In genomic region chr21:31501921-31502320, GRCh38 we compare ENCODE assay signal across 23 cellular contexts.
"Had no signal": no experiment of that assay in that cellular context is flagged by ENCODE, and none has a peak within 500 bp of the region (broad histone marks: within the 10 kb centered on the region; RNA-seq: fewer than 3 reads in every experiment).

No MANE protein-coding gene starts in this region.

- H3K27me3 ChIP-seq: heart right ventricle, neutrophil, tibial artery, uterus had no signal

- H3K9me3 Mint-ChIP-seq: activated B cell treated with CpG ODN at 0.5 μM for 24 hours; activated CD4-positive, alpha-beta memory T cell treated with anti-CD3 and anti-CD28 coated beads for 36 hours; activated naive CD8-positive, alpha-beta T cell treated with anti-CD3 and anti-CD28 coated beads, Interleukin-2, amount 10 ng/mL, durations not matched to agents 7 days and 5 days; activated T-helper 17 cell treated with anti-CD3 and anti-CD28 coated beads, Interleukin-2, amount 50 U/mL, for 72 hours; effector memory CD8-positive, alpha-beta T cell; immature natural killer cell; natural killer cell had no signal

- DNase-seq: activated B cell treated with CpG ODN at 0.5 μM for 24 hours; activated CD4-positive, alpha-beta memory T cell treated with anti-CD3 and anti-CD28 coated beads for 36 hours; activated CD4-positive, alpha-beta T cell treated with anti-CD3 and anti-CD28 coated beads for 4 hours; activated naive CD4-positive, alpha-beta T cell treated with Interleukin-2 at 50 U/mL for 16 hours; activated naive CD8-positive, alpha-beta T cell treated with anti-CD3 and anti-CD28 coated beads, Interleukin-2, amount 10 ng/mL, durations not matched to agents 7 days and 5 days; activated T-cell treated with anti-CD3 and anti-CD28 coated beads for 4 hours; amygdala; caudate nucleus; effector memory CD8-positive, alpha-beta T cell; heart right ventricle; immature natural killer cell; mesenchymal stem cell; natural killer cell; retina; stimulated activated CD4-positive, alpha-beta T cell treated with anti-CD3 and anti-CD28 coated beads, Interleukin-12 subunit alpha, Interleukin-12 subunit beta, amount 100 ng/mL, for 4 hours; stimulated activated CD4-positive, alpha-beta T cell treated with anti-CD3 and anti-CD28 coated beads, Interleukin-1b, Interleukin-23, amount 100 ng/mL, for 48 hours; stimulated activated CD8-positive, alpha-beta memory T cell treated with anti-CD3 and anti-CD28 coated beads, Interleukin-4, amount 100 ng/mL, for 48 hours; stimulated activated naive CD4-positive, alpha-beta T cell; tibial artery; uterus had no signal

- H3K36me3 ChIP-seq: heart right ventricle, neutrophil, tibial artery, uterus had no signal

- H3K9me3 ChIP-seq: heart right ventricle, neutrophil, tibial artery, uterus had no signal

- H3K4me1 Mint-ChIP-seq: immature natural killer cell had no signal

- ATAC-seq: activated T-helper 17 cell treated with anti-CD3 and anti-CD28 coated beads, Interleukin-2, amount 50 U/mL, for 72 hours; effector memory CD8-positive, alpha-beta T cell; heart right ventricle; natural killer cell had no signal

- H3K4me3 Mint-ChIP-seq: activated B cell treated with CpG ODN at 0.5 μM for 24 hours; activated CD4-positive, alpha-beta memory T cell treated with anti-CD3 and anti-CD28 coated beads for 36 hours; activated naive CD8-positive, alpha-beta T cell treated with anti-CD3 and anti-CD28 coated beads, Interleukin-2, amount 10 ng/mL, durations not matched to agents 7 days and 5 days; activated T-helper 17 cell treated with anti-CD3 and anti-CD28 coated beads, Interleukin-2, amount 50 U/mL, for 72 hours; effector memory CD8-positive, alpha-beta T cell; immature natural killer cell; natural killer cell had no signal

- H3K9ac ChIP-seq: parathyroid adenoma had no signal

- H3K4me1 ChIP-seq: heart right ventricle, parathyroid adenoma, tibial artery, uterus had no signal

- H3K4me3 ChIP-seq: heart right ventricle, tibial artery, uterus had no signal

- H3K27ac ChIP-seq: heart right ventricle, neutrophil, parathyroid adenoma, tibial artery, uterus had no signal

- H2AFZ ChIP-seq: parathyroid adenoma had no signal

- H3K27ac Mint-ChIP-seq: activated B cell treated with CpG ODN at 0.5 μM for 24 hours; activated CD4-positive, alpha-beta memory T cell treated with anti-CD3 and anti-CD28 coated beads for 36 hours; activated naive CD8-positive, alpha-beta T cell treated with anti-CD3 and anti-CD28 coated beads, Interleukin-2, amount 10 ng/mL, durations not matched to agents 7 days and 5 days; activated T-helper 17 cell treated with anti-CD3 and anti-CD28 coated beads, Interleukin-2, amount 50 U/mL, for 72 hours; effector memory CD8-positive, alpha-beta T cell; immature natural killer cell; natural killer cell had no signal

- H3K36me3 Mint-ChIP-seq: activated CD4-positive, alpha-beta memory T cell treated with anti-CD3 and anti-CD28 coated beads for 36 hours; immature natural killer cell; natural killer cell had no signal

- H3K79me2 ChIP-seq: parathyroid adenoma had no signal

- H3K27me3 Mint-ChIP-seq: activated B cell treated with CpG ODN at 0.5 μM for 24 hours; activated CD4-positive, alpha-beta memory T cell treated with anti-CD3 and anti-CD28 coated beads for 36 hours; activated T-helper 17 cell treated with anti-CD3 and anti-CD28 coated beads, Interleukin-2, amount 50 U/mL, for 72 hours; effector memory CD8-positive, alpha-beta T cell had no signal
